ENCODE assay signal across 7 cellular contexts in genomic region chr1:65621721-65622120, GRCh38.
DNase-seq lines count a peak whose midpoint lies in the region; ATAC-seq, FAIRE-seq and TF ChIP-seq lines count a peak whose summit lies in the region.
"Not testable (repeated sequence)": the region's sequence is repeated elsewhere in the genome, so short reads cannot be mapped to it uniquely, and the experiment has no call there.

No MANE protein-coding gene starts in this region.

- H4K20me1 ChIP-seq in SK-N-SH (ENCODE audit: insufficient read depth); K562 (replicated peaks; ENCODE audit: control insufficient read depth, insufficient read depth, low read length): not testable (repeated sequence)

- DNase-seq in EH (ENCODE audit: low read depth) (peak; percentile 54), kidney tubule cell (ENCODE audit: low spot score) (peak; percentile 24)
- not testable (repeated sequence) for DNase-seq in SK-N-SH; K562 (ENCODE audit: extremely low read depth in 1 of 4, low spot score in 3 of 4); mesothelial cell of epicardium (ENCODE audit: low spot score in 2 of 2, unreplicated experiment in 2 of 2); progenitor cell of endocrine pancreas (ENCODE audit: low spot score, unreplicated experiment)

- peak in 1 of 2 experiments; percentile 35; a peak in 2 of 4 replicates for TF ChIP-seq EP300 in SK-N-SH (IDR thresholded peaks at IDR 0.05; ENCODE audit: borderline replicate concordance in 1 of 2, low read depth in 1 of 2, low read length in 1 of 2)
- TF ChIP-seq EP300 in K562 (IDR thresholded peaks at IDR 0.05; ENCODE audit: low read length), result not testable (repeated sequence)

- H3F3A ChIP-seq in SK-N-SH (replicated peaks; ENCODE audit: insufficient read depth), result not testable (repeated sequence)

- H3K9me2 ChIP-seq in SK-N-SH, result not testable (repeated sequence)

- H3K9me1 ChIP-seq in K562 (ENCODE audit: control insufficient read depth, insufficient read depth, low read length), result not testable (repeated sequence)

- not testable (repeated sequence) for H3K36me3 ChIP-seq in HUES6 (ENCODE audit: control insufficient read depth, insufficient read depth, low read length); SK-N-SH (replicated peaks in 1 of 2; ENCODE audit: control insufficient read depth in 1 of 2, insufficient read depth in 2 of 2, low read length in 1 of 2)
- H3K36me3 ChIP-seq in K562 (ENCODE audit: control insufficient read depth, insufficient read depth, low read length), result peaks cover 85% of the 10 kb centered on the region

- not testable (repeated sequence) for FAIRE-seq in K562 (lab: Jason Lieb, UNC)

- not testable (repeated sequence) for H2AFZ ChIP-seq in SK-N-SH (ENCODE audit: low read depth); K562 (ENCODE audit: low read depth, low read length)

- 58% methylated on average over 1 of the region's 1 CpG for WGBS in SK-N-SH (ENCODE audit: low lambda C conversion rate)
- WGBS in K562 (ENCODE audit: insufficient coverage, low coverage, missing lambda C conversion rate), result 27% methylated on average over 1 of the region's 1 CpG

- not testable (repeated sequence) for H3K4me1 ChIP-seq in HUES6 (ENCODE audit: control insufficient read depth, insufficient read depth, low read length); SK-N-SH (ENCODE audit: control insufficient read depth in 1 of 2, insufficient read depth in 2 of 2, low read depth in 1 of 2, low read length in 1 of 2); K562 (replicated peaks in 1 of 2; ENCODE audit: control insufficient read depth in 2 of 2, insufficient read depth in 2 of 2, low read length in 2 of 2)

- not testable (repeated sequence) for H3K36me3 Mint-ChIP-seq in mesothelial cell of epicardium; progenitor cell of endocrine pancreas (ENCODE audit: insufficient read depth)

- peaks cover 27% of the 10 kb centered on the region for H3K4me1 Mint-ChIP-seq in mesothelial cell of epicardium
- peaks cover 30% of the 10 kb centered on the region for H3K4me1 Mint-ChIP-seq in progenitor cell of endocrine pancreas (ENCODE audit: low read depth)

- in situ Hi-C loops in K562 (cut with MboI), result not testable (repeated sequence)

- not testable (repeated sequence) for H3K27me3 Mint-ChIP-seq in mesothelial cell of epicardium (ENCODE audit: low read depth); progenitor cell of endocrine pancreas

- H3K79me2 ChIP-seq in SK-N-SH (ENCODE audit: insufficient read depth); K562 (ENCODE audit: control insufficient read depth, insufficient read depth, low read length): not testable (repeated sequence)

- H3K4me2 ChIP-seq in SK-N-SH; K562 (ENCODE audit: insufficient read depth, low read length): not testable (repeated sequence)

- H3K9me3 ChIP-seq in HUES6 (ENCODE audit: control insufficient read depth, insufficient read depth, low read depth, low read length); SK-N-SH; K562 (replicated peaks; ENCODE audit: control insufficient read depth, insufficient read depth, low read depth, low read length): not testable (repeated sequence)

- TF ChIP-seq RAD21 in SK-N-SH (IDR thresholded peaks at IDR 0.05; ENCODE audit: low read length); K562 (CRISPR knock-in tag; conservative IDR thresholded peaks at IDR 0.05 in 1 of 2, IDR thresholded peaks at IDR 0.05 in 1 of 2): not testable (repeated sequence)

- CTCF ChIA-PET in SK-N-SH (lab: Yijun Ruan, JAX); K562 (lab: Yijun Ruan, JAX; ENCODE audit: low intra/inter-chr PET ratio): not testable (repeated sequence)

- H3K4me3 Mint-ChIP-seq in mesothelial cell of epicardium; progenitor cell of endocrine pancreas (ENCODE audit: low read depth): not testable (repeated sequence)

- H3K27ac ChIP-seq in HUES6 (ENCODE audit: low read depth, low read length), result peak overlapping the region; percentile 56; the same call in 1 of the 2 replicates
- not testable (repeated sequence) for H3K27ac ChIP-seq in SK-N-SH (ENCODE audit: low read depth in 2 of 2, low read length in 1 of 2); K562 (ENCODE audit: extremely low read depth, low read depth, low read length)

- not testable (repeated sequence) for TF ChIP-seq CTCF in SK-N-SH (IDR thresholded peaks at IDR 0.05); K562 (IDR thresholded peaks at IDR 0.05 in 2 of 3, conservative IDR thresholded peaks at IDR 0.05 in 1 of 3; ENCODE audit: insufficient read depth in 2 of 3, low read depth in 1 of 3, low read length in 3 of 3); mesothelial cell of epicardium (IDR thresholded peaks at IDR 0.05; ENCODE audit: unreplicated experiment); progenitor cell of endocrine pancreas (IDR thresholded peaks at IDR 0.05; ENCODE audit: unreplicated experiment)

- not testable (repeated sequence) for H3K4me3 ChIP-seq in HUES6 (ENCODE audit: low read depth, low read length); SK-N-SH (ENCODE audit: low read depth in 2 of 2, low read length in 1 of 2); K562

- not testable (repeated sequence) for H3K27me3 ChIP-seq in HUES6 (ENCODE audit: control insufficient read depth, insufficient read depth, low read length); SK-N-SH (ENCODE audit: insufficient read depth); K562 (ENCODE audit: control insufficient read depth in 2 of 2, insufficient read depth in 2 of 2, low read length in 2 of 2)

- not testable (repeated sequence) for H3K9ac ChIP-seq in HUES6 (ENCODE audit: low read length); SK-N-SH; K562 (ENCODE audit: insufficient read depth in 1 of 2, low read depth in 2 of 2, low read length in 2 of 2)

- not testable (repeated sequence) for BruUV-seq in K562 (replicated peaks; lab: Mats Ljungman, UMichigan)

- not testable (repeated sequence) for TF ChIP-seq POLR2A in K562 (conservative IDR thresholded peaks at IDR 0.05)

- POLR2A ChIA-PET in SK-N-SH (lab: Yijun Ruan, JAX), result not testable (repeated sequence)
- POLR2A ChIA-PET in K562 (lab: Yijun Ruan, JAX), result interaction anchor here (0.6 kb wide), 1 partner anchor 197 kb away, joined by 3 read pairs; no protein-coding TSS in a partner anchor

- H3K27ac Mint-ChIP-seq in mesothelial cell of epicardium (peak overlapping the region; percentile 88), progenitor cell of endocrine pancreas (peak overlapping the region; percentile 73)

- intact Hi-C loops in K562 (cut with micrococcal nuclease), result not testable (repeated sequence)

- not testable (repeated sequence) for H3K9me3 Mint-ChIP-seq in mesothelial cell of epicardium; progenitor cell of endocrine pancreas (ENCODE audit: low read depth)

- not testable (repeated sequence) for ATAC-seq in K562

TF ChIP-seq in SK-N-SH, 30 proteins besides CTCF, POLR2A, EP300 and RAD21:
- TF ChIP-seq RXRA (IDR thresholded peaks at IDR 0.05; ENCODE audit: borderline replicate concordance, low read depth) (peak; percentile 45; the same call in 1 of the 2 replicates), NFIC (IDR thresholded peaks at IDR 0.05; ENCODE audit: borderline replicate concordance) (peak; percentile 16; the same call in 1 of the 2 replicates), TEAD4 (IDR thresholded peaks at IDR 0.05; ENCODE audit: borderline replicate concordance, insufficient read depth) (peak; percentile 63; the same call in 1 of the 2 replicates), TCF12 (IDR thresholded peaks at IDR 0.05) (peak; percentile 46; the same call in 1 of the 2 replicates)
- TF ChIP-seq, protein P1, sequence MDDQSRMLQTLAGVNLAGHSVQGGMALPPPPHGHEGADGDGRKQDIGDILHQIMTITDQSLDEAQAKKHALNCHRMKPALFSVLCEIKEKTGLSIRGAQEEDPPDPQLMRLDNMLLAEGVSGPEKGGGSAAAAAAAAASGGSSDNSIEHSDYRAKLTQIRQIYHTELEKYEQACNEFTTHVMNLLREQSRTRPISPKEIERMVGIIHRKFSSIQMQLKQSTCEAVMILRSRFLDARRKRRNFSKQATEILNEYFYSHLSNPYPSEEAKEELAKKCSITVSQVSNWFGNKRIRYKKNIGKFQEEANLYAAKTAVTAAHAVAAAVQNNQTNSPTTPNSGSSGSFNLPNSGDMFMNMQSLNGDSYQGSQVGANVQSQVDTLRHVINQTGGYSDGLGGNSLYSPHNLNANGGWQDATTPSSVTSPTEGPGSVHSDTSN (IDR thresholded peaks at IDR 0.05), result peak; percentile 64

TF ChIP-seq in K562, 482 proteins besides CTCF, POLR2A, EP300 and RAD21:
- TF ChIP-seq TEAD4 (IDR thresholded peaks at IDR 0.05; ENCODE audit: low read length) (0 out of 2 replicates have a peak, but pooled peaks have one; percentile 18), CBFA2T3 (IDR thresholded peaks at IDR 0.05) (peak; percentile 50; the same call in 1 of the 2 replicates), ARID1B (IDR thresholded peaks at IDR 0.05) (0 out of 2 replicates have a peak, but pooled peaks have one; percentile 13)
- TF ChIP-seq TEAD4 (CRISPR knock-in tag; IDR thresholded peaks at IDR 0.05; ENCODE audit: borderline replicate concordance), result not testable (repeated sequence)
TF ChIP-seq in K562: peak in this region for 3; not testable (repeated sequence) for 479.
